Comparison of ENCODE assay signal across 10 cellular contexts in genomic region chr3:152359385-152360248, GRCh38.
DNase-seq lines count a peak whose midpoint lies in the region; ATAC-seq, FAIRE-seq and TF ChIP-seq lines count a peak whose summit lies in the region.
"Had no signal": no experiment of that assay in that cellular context is flagged by ENCODE, and none has a peak within 500 bp of the region (broad histone marks: within the 10 kb centered on the region; RNA-seq: fewer than 3 reads in every experiment).

No MANE protein-coding gene starts in this region.

- peak overlapping the region; percentile 49 for H3K27ac ChIP-seq in RWPE2 (ENCODE audit: poor library complexity, severe bottlenecking)
- peak overlapping the region; percentile 52 for H3K27ac ChIP-seq in epithelial cell of prostate
- H3K27ac ChIP-seq in sigmoid colon, result peak overlapping the region in 3 of 4 donors; percentile 38 to 53 (median 45)

- TF ChIP-seq POLR2A in sigmoid colon (IDR thresholded peaks at IDR 0.05), result no peak

- H3K36me3 ChIP-seq in RWPE2 (ENCODE audit: low read depth) (no peaks in the 10 kb centered on the region; the same call in 1 of the 2 replicates), sigmoid colon (no peaks in the 10 kb centered on the region)

- no peaks in the 10 kb centered on the region for H3K27me3 ChIP-seq in RWPE2 (ENCODE audit: insufficient read depth, poor library complexity, severe bottlenecking)
- no peaks in the 10 kb centered on the region for H3K27me3 ChIP-seq in sigmoid colon

- H3K4me1 ChIP-seq in RWPE2 (ENCODE audit: insufficient read depth, poor library complexity, severe bottlenecking) (peaks cover 25% of the 10 kb centered on the region), sigmoid colon (peaks cover 0 to 100% (median 75%) of the 10 kb centered on the region in 4 donors)

- TF ChIP-seq EP300 in sigmoid colon (IDR thresholded peaks at IDR 0.05), result no peak

- DNase-seq in GM19239 (ENCODE audit: insufficient read length, low spot score) (no peak), RWPE2 (ENCODE audit: low spot score) (no peak), epithelial cell of prostate (ENCODE audit: low read depth, low spot score) (peak; percentile 18), sigmoid colon (no peak), NCI-H510A treated with DMSO at 0.1 percent for 48 hours (lab: John Stamatoyannopoulos, UW) (no peak), NCI-H1417 (lab: John Stamatoyannopoulos, UW) (no peak)
- DNase-seq: activated CD4-positive, alpha-beta T cell treated with anti-CD3 and anti-CD28 coated beads for 48 hours; DMS153; SHP77 had no signal

- peak; percentile 79 for ATAC-seq in RWPE2 (ENCODE audit: low read depth)
- no peak for ATAC-seq in HG02588 (IDR thresholded peaks at IDR 0.05; ENCODE audit: unreplicated experiment)

- intact Hi-C loops in sigmoid colon (cut with DNase I), result no loop called here

- no peaks in the 10 kb centered on the region for H3K9me3 ChIP-seq in RWPE2 (ENCODE audit: severe bottlenecking)
- H3K9me3 ChIP-seq in sigmoid colon, result no peaks in the 10 kb centered on the region

- TF ChIP-seq CTCF in RWPE2 (IDR thresholded peaks at IDR 0.05; ENCODE audit: poor library complexity, severe bottlenecking), result no peak
- TF ChIP-seq CTCF in sigmoid colon (IDR thresholded peaks at IDR 0.05), result no peak

- peak; percentile 47 for FAIRE-seq in GM19239 (lab: Jason Lieb, UNC)

- WGBS in sigmoid colon, 2 donors, result 46 to 63% methylated on average over 2 of the region's 2 CpGs

- H3K4me3 ChIP-seq in RWPE2 (ENCODE audit: severe bottlenecking) (no peak overlapping the region), sigmoid colon (no peak overlapping the region)
